Comparison of ENCODE assay signal across 9 cellular contexts in genomic region chr6:96923871-96924493, GRCh38. TPM values are rescaled to one million over a fixed set of nuclear protein-coding genes. Genes with fewer than 3 reads are reported as not detected.
DNase-seq lines count a peak whose midpoint lies in the region; ATAC-seq, FAIRE-seq and TF ChIP-seq lines count a peak whose summit lies in the region.
"Had no signal": no experiment of that assay in that cellular context is flagged by ENCODE, and none has a peak within 500 bp of the region (broad histone marks: within the 10 kb centered on the region; RNA-seq: fewer than 3 reads in every experiment).

No MANE protein-coding gene starts in this region.

- no peaks in the 10 kb centered on the region for H3K9me3 ChIP-seq in spleen

- DNase-seq in NCI-H2029 treated with DMSO at 0.1 percent for 48 hours (lab: John Stamatoyannopoulos, UW) (peak; percentile 88), NCI-H2029 (lab: John Stamatoyannopoulos, UW) (no peak), HTR-8/SVneo (ENCODE audit: insufficient read length, low spot score) (peak; percentile 2), spleen (no peak), cerebellum (ENCODE audit: low spot score) (no peak)
- no peak for DNase-seq in activated T-helper 2 cell treated with anti-CD3 and anti-CD28 coated beads, Interferon-gamma antibody, Interleukin-2, Interleukin-4, amounts not matched to agents 10 μg/mL and 5 μg/mL and 100 μg/mL, durations not matched to agents 14 hours and 24 hours and 36 hours (ENCODE audit: low spot score)

- H3K27ac Mint-ChIP-seq in activated T-helper 2 cell treated with anti-CD3 and anti-CD28 coated beads, Interferon-gamma antibody, Interleukin-2, Interleukin-4, amounts not matched to agents 10 μg/mL and 5 μg/mL and 100 μg/mL, durations not matched to agents 14 hours and 24 hours and 36 hours, result peak overlapping the region; percentile 89

- no peak for TF ChIP-seq CTCF in spleen (IDR thresholded peaks at IDR 0.05 in 8 of 11, conservative IDR thresholded peaks at IDR 0.05 in 3 of 11)

- no peaks in the 10 kb centered on the region for H3K36me3 Mint-ChIP-seq in activated T-helper 2 cell treated with anti-CD3 and anti-CD28 coated beads, Interferon-gamma antibody, Interleukin-2, Interleukin-4, amounts not matched to agents 10 μg/mL and 5 μg/mL and 100 μg/mL, durations not matched to agents 14 hours and 24 hours and 36 hours (ENCODE audit: low read depth)

- peaks cover 35% of the 10 kb centered on the region for H3K4me1 Mint-ChIP-seq in activated T-helper 2 cell treated with anti-CD3 and anti-CD28 coated beads, Interferon-gamma antibody, Interleukin-2, Interleukin-4, amounts not matched to agents 10 μg/mL and 5 μg/mL and 100 μg/mL, durations not matched to agents 14 hours and 24 hours and 36 hours (ENCODE audit: low read depth)

- no peak for FAIRE-seq in HTR-8/SVneo (lab: Jason Lieb, UNC)

- WGBS in spleen, 5 donors, result 4 to 23% (median 5%) methylated on average over 7 to 33 of the region's 34 CpGs

- no peaks in the 10 kb centered on the region for H3K9me3 Mint-ChIP-seq in activated T-helper 2 cell treated with anti-CD3 and anti-CD28 coated beads, Interferon-gamma antibody, Interleukin-2, Interleukin-4, amounts not matched to agents 10 μg/mL and 5 μg/mL and 100 μg/mL, durations not matched to agents 14 hours and 24 hours and 36 hours

- peak; percentile 83 for ATAC-seq in GM21515 (IDR thresholded peaks at IDR 0.05; ENCODE audit: unreplicated experiment)

- no peaks in the 10 kb centered on the region for H3K27me3 ChIP-seq in spleen (replicated peaks in 1 of 7)

- peak overlapping the region; percentile 89 for H3K4me3 Mint-ChIP-seq in activated T-helper 2 cell treated with anti-CD3 and anti-CD28 coated beads, Interferon-gamma antibody, Interleukin-2, Interleukin-4, amounts not matched to agents 10 μg/mL and 5 μg/mL and 100 μg/mL, durations not matched to agents 14 hours and 24 hours and 36 hours (ENCODE audit: low read depth)

- H3K27ac ChIP-seq in spleen, result peak overlapping the region; percentile 69 to 94 (median 88)

- peaks cover 0 to 18% (median 14%) of the 10 kb centered on the region in 6 donors for H3K4me1 ChIP-seq in spleen

- intact Hi-C loops in activated T-helper 2 cell treated with anti-CD3 and anti-CD28 coated beads, Interferon-gamma antibody, Interleukin-2, Interleukin-4, amounts not matched to agents 10 μg/mL and 5 μg/mL and 100 μg/mL, durations not matched to agents 14 hours and 24 hours and 36 hours (cut with micrococcal nuclease), result loop anchor here (1.0 to 10.0 kb wide), 6 partner anchors 15 to 1349 kb away; partner anchors contain the start of genes GPR63, MANEA, NDUFAF4 and UFL1
- intact Hi-C loops in spleen (cut with DNase I; ENCODE audit: low total_unique reads), result no loop called here

- H3K4me3 ChIP-seq in iPS-11a (ENCODE audit: low read depth, low read length) (peak overlapping the region; percentile 60), spleen (peak overlapping the region; percentile 38 to 69 (median 59))

- H3K27me3 Mint-ChIP-seq in activated T-helper 2 cell treated with anti-CD3 and anti-CD28 coated beads, Interferon-gamma antibody, Interleukin-2, Interleukin-4, amounts not matched to agents 10 μg/mL and 5 μg/mL and 100 μg/mL, durations not matched to agents 14 hours and 24 hours and 36 hours (ENCODE audit: low read depth), result peaks cover 11% of the 10 kb centered on the region

- H3K36me3 ChIP-seq in spleen, result no peaks in the 10 kb centered on the region

- TF ChIP-seq POLR2A in spleen (IDR thresholded peaks at IDR 0.05), result peak in 1 of 3 donors; percentile 17

RNA-seq across cellular contexts. Expression of gene KLHL32, which starts 0.5 kb away (rescaled TPM):
- 0.16 and 0.21 TPM in 2 replicates for total RNA-seq in activated T-helper 2 cell treated with anti-CD3 and anti-CD28 coated beads, Interferon-gamma antibody, Interleukin-2, Interleukin-4, amounts not matched to agents 10 μg/mL and 5 μg/mL and 100 μg/mL, durations not matched to agents 14 hours and 24 hours and 36 hours
- 1 to 10 TPM in 3 of 7 donors, under 1 TPM in 4; 0.23 to 3.9 (median 0.52) TPM for total RNA-seq in spleen
- under 1 TPM; 0.26 to 0.35 (median 0.29) TPM for polyA plus RNA-seq in spleen
- 15.2 TPM for total RNA-seq in cerebellum
- total RNA-seq: lung microvascular endothelial cell had no signal

RNA-seq across cellular contexts. Expression of gene NDUFAF4, which starts 26.3 kb away (rescaled TPM):
- 59.8 and 63.0 TPM in 2 replicates for total RNA-seq in activated T-helper 2 cell treated with anti-CD3 and anti-CD28 coated beads, Interferon-gamma antibody, Interleukin-2, Interleukin-4, amounts not matched to agents 10 μg/mL and 5 μg/mL and 100 μg/mL, durations not matched to agents 14 hours and 24 hours and 36 hours
- 10 to 100 TPM; 10.1 to 33.9 (median 28.4) TPM for total RNA-seq in spleen
- 10 to 100 TPM; 32.6 to 42.1 (median 33.8) TPM for polyA plus RNA-seq in spleen
- total RNA-seq in cerebellum, result 23.2 TPM

Comparison
In these comparisons a context has a peak if more than half of its experiments do, and no peak if none do; other contexts are left out.
1. DNase-seq: peak in NCI-H2029 treated with DMSO at 0.1 percent for 48 hours (single experiment) and HTR-8/SVneo (single experiment); none in NCI-H2029 (single experiment), activated T-helper 2 cell treated with anti-CD3 and anti-CD28 coated beads, Interferon-gamma antibody, Interleukin-2, Interleukin-4, amounts not matched to agents 10 μg/mL and 5 μg/mL and 100 μg/mL, durations not matched to agents 14 hours and 24 hours and 36 hours (single experiment), spleen (single experiment) and cerebellum (single experiment).